ENCODE assay signal across 1 cellular context in genomic region chrX:120629667-120630537, GRCh38.
TF ChIP-seq lines count a peak whose summit lies in the region.

TSS of gene C1GALT1C1 (minus strand) at chrX:120630054. CDS start at chrX:120627166, 2,888 bp downstream.

TF ChIP-seq in GM12878, 131 proteins besides CTCF, POLR2A, EP300 and RAD21 (continued from another document and continues in another):
- TF ChIP-seq CUX1 (IDR thresholded peaks at IDR 0.05; ENCODE audit: insufficient replicate concordance, low read depth, low read length) (no peak), CEBPZ (IDR thresholded peaks at IDR 0.05; ENCODE audit: low read depth, low read length) (no peak), HDGF (IDR thresholded peaks at IDR 0.05) (no peak), MEF2B (IDR thresholded peaks at IDR 0.05; ENCODE audit: partially characterized antibody, poor library complexity, severe bottlenecking) (peak; percentile 22), CREB1 (IDR thresholded peaks at IDR 0.05; ENCODE audit: low read depth) (peak; percentile 59; the same call in 1 of the 2 replicates), MEF2A (IDR thresholded peaks at IDR 0.05; ENCODE audit: insufficient read depth, low read depth, low read length) (no peak), MLLT1 (IDR thresholded peaks at IDR 0.05) (peak; percentile 40; the same call in 1 of the 2 replicates), ZNF592 (IDR thresholded peaks at IDR 0.05) (no peak), GATAD2B (conservative IDR thresholded peaks at IDR 0.05; ENCODE audit: low read depth) (no peak; the same call in 1 of the 2 replicates), RB1 (IDR thresholded peaks at IDR 0.05; ENCODE audit: borderline replicate concordance) (no peak), CBFB (IDR thresholded peaks at IDR 0.05; ENCODE audit: low read depth) (no peak; the same call in 1 of the 2 replicates), IKZF2 (IDR thresholded peaks at IDR 0.05) (no peak), EED (IDR thresholded peaks at IDR 0.05; ENCODE audit: low read depth) (no peak), KLF5 (IDR thresholded peaks at IDR 0.05; ENCODE audit: partially characterized antibody) (no peak), FOS (IDR thresholded peaks at IDR 0.05; ENCODE audit: borderline replicate concordance, extremely low read depth, insufficient read length) (no peak), ZNF217 (IDR thresholded peaks at IDR 0.05) (no peak), PAX5 (IDR thresholded peaks at IDR 0.05; ENCODE audit: borderline replicate concordance, low read depth, low read length) (peak; percentile 61; the same call in 1 of the 2 replicates), JUNB (IDR thresholded peaks at IDR 0.05) (no peak), ZNF687 (IDR thresholded peaks at IDR 0.05) (no peak; the same call in 1 of the 2 replicates), CEBPB (IDR thresholded peaks at IDR 0.05; ENCODE audit: borderline replicate concordance in 1 of 2, low read depth in 2 of 2, low read length in 2 of 2) (no peak), ZBTB33 (IDR thresholded peaks at IDR 0.05) (no peak), TCF7 (IDR thresholded peaks at IDR 0.05; ENCODE audit: borderline replicate concordance) (no peak), E2F4 (IDR thresholded peaks at IDR 0.05; ENCODE audit: low read depth, low read length) (no peak), NRF1 (conservative IDR thresholded peaks at IDR 0.05; ENCODE audit: low read depth, low read length) (peak; percentile 68), E2F8 (IDR thresholded peaks at IDR 0.05; ENCODE audit: low read depth, partially characterized antibody) (no peak), ESRRA (IDR thresholded peaks at IDR 0.05; ENCODE audit: low read length) (no peak), SUZ12 (IDR thresholded peaks at IDR 0.05; ENCODE audit: unreplicated experiment) (no peak), SREBF1 (IDR thresholded peaks at IDR 0.05; ENCODE audit: low read length) (no peak), RFX5 (IDR thresholded peaks at IDR 0.05; ENCODE audit: low read depth, low read length) (no peak; the same call in 1 of the 2 replicates), IKZF1 (conservative IDR thresholded peaks at IDR 0.05) (0 out of 2 replicates have a peak, but pooled peaks have one; percentile 32), NR2F1 (conservative IDR thresholded peaks at IDR 0.05) (no peak)
